ENCODE assay signal across 1 cellular context in genomic region chr6:44110966-44111365, GRCh38.
TF ChIP-seq lines count a peak whose summit lies in the region.

No MANE protein-coding gene starts in this region.

TF ChIP-seq in H1, 55 proteins besides CTCF, POLR2A, EP300 and RAD21:
- TF ChIP-seq MAFK (IDR thresholded peaks at IDR 0.05; ENCODE audit: low read depth, low read length) (no peak), JUND (IDR thresholded peaks at IDR 0.05; ENCODE audit: low read length) (no peak), CREB1 (IDR thresholded peaks at IDR 0.05) (no peak), PHF8 (conservative IDR thresholded peaks at IDR 0.05; ENCODE audit: low read depth, low read length) (no peak), KDM1A (IDR thresholded peaks at IDR 0.05; ENCODE audit: borderline replicate concordance, low read length) (no peak), NANOG (IDR thresholded peaks at IDR 0.05; ENCODE audit: insufficient read depth, low read depth, low read length, poor library complexity, severe bottlenecking) (no peak), HDAC6 (IDR thresholded peaks at IDR 0.05; ENCODE audit: low read depth, low read length) (no peak), CHD7 (IDR thresholded peaks at IDR 0.05; ENCODE audit: insufficient replicate concordance, low read length) (no peak), HDAC2 (IDR thresholded peaks at IDR 0.05; ENCODE audit: borderline replicate concordance in 1 of 2, low read depth in 2 of 2, low read length in 2 of 2) (no peak), TEAD4 (IDR thresholded peaks at IDR 0.05; ENCODE audit: low read depth, low read length) (no peak), CEBPB (IDR thresholded peaks at IDR 0.05; ENCODE audit: low read depth, low read length) (no peak), CBX5 (IDR thresholded peaks at IDR 0.05; ENCODE audit: low read depth, low read length) (no peak), ZNF274 (IDR thresholded peaks at IDR 0.05; ENCODE audit: borderline replicate concordance, extremely low read depth, low read length) (no peak), RXRA (IDR thresholded peaks at IDR 0.05; ENCODE audit: insufficient read depth, low read depth, low read length) (no peak), CTBP2 (IDR thresholded peaks at IDR 0.05; ENCODE audit: borderline replicate concordance, insufficient read depth, insufficient read length, low read length) (no peak)
